In the genomic region with DNA sequence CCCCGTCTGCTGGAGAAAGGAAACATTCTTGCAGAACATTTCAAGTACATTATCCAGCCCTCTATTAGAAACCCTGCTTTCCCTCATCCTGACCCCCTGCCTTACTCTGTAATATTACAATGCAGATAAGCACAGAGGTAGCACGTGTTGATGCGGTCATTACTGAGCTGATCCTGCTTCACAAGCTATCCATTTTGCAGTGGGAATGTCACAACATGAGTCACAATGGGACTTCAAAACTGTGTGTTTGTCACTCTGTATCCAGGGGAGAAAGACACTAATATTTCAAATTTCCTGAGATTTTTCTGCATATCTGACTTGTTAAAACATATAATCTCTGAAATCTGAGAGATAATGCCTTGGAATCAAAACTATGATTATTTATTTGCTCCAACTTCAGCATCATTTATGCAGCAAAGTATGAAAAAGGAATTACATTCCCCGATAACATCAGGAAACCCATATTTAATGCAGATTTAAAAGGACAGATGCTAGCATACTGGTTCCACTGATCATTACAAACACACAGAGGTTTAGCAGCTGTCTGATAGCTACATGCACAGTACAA, we compare ENCODE assay signal across 8 cellular contexts.
"Had no signal": no experiment of that assay in that cellular context is flagged by ENCODE, and none has a peak within 500 bp of the region (broad histone marks: within the 10 kb centered on the region; RNA-seq: fewer than 3 reads in every experiment).

No MANE protein-coding gene starts in this region.

- H3K9ac ChIP-seq: GM23248 had no signal

- DNase-seq: GM23248, GOT3, H7, HFFc6 had no signal

- H3K4me1 ChIP-seq: HAP-1 had no signal

- H3K9me3 ChIP-seq: HAP-1 had no signal

- ATAC-seq: HCT116, HepG2 had no signal

- H3K27ac ChIP-seq: GM23248, HL-60 had no signal

- H2AFZ ChIP-seq: GM23248 had no signal

- H3K36me3 ChIP-seq: HAP-1 had no signal

- H3K4me3 ChIP-seq: GM23248, HAP-1 had no signal
